In genomic region chr15:46450112-46450809, GRCh38 we compare ENCODE assay signal across 6 cellular contexts.
"Had no signal": no experiment of that assay in that cellular context is flagged by ENCODE, and none has a peak within 500 bp of the region (broad histone marks: within the 10 kb centered on the region; RNA-seq: fewer than 3 reads in every experiment).

No MANE protein-coding gene starts in this region.

- DNase-seq: H9, HCEC 1CT, IMR-90 had no signal

- H3K27ac Mint-ChIP-seq: GM23338, H9 had no signal

- H3K27ac ChIP-seq: HL-60 had no signal

- H3K4me3 ChIP-seq: GM23338, K562 had no signal

- ATAC-seq: GM23338, K562 had no signal

- H3K4me3 Mint-ChIP-seq: GM23338, H9 had no signal

- H3K4me1 Mint-ChIP-seq: GM23338, H9 had no signal
